In genomic region chr1:248811514-248812490, GRCh38 we compare ENCODE assay signal across 13 cellular contexts. TPM values are rescaled to one million over a fixed set of nuclear protein-coding genes. Genes with fewer than 3 reads are reported as not detected.
DNase-seq lines count a peak whose midpoint lies in the region; ATAC-seq and TF ChIP-seq lines count a peak whose summit lies in the region.
"Had no signal": no experiment of that assay in that cellular context is flagged by ENCODE, and none has a peak within 500 bp of the region (broad histone marks: within the 10 kb centered on the region; RNA-seq: fewer than 3 reads in every experiment).

No MANE protein-coding gene starts in this region.

- H3F3A ChIP-seq in OCI-LY1 (ENCODE audit: insufficient read depth, low read length) = no peaks in the 10 kb centered on the region

- intact Hi-C loops in spleen (cut with DNase I; ENCODE audit: low total_unique reads) = no loop called here
- intact Hi-C loops in CD4-positive, alpha-beta memory T cell (cut with micrococcal nuclease) = no loop called here

- no peaks in the 10 kb centered on the region for H3K27me3 ChIP-seq in OCI-LY1 (ENCODE audit: insufficient read depth, low read length)
- H3K27me3 ChIP-seq in hepatocyte = no peaks in the 10 kb centered on the region
- no peaks in the 10 kb centered on the region for H3K27me3 ChIP-seq in spleen (replicated peaks in 1 of 7)
- no peaks in the 10 kb centered on the region for H3K27me3 ChIP-seq in CD4-positive, alpha-beta memory T cell (ENCODE audit: insufficient read depth, low read length)

- peaks cover 52% of the 10 kb centered on the region for H3K36me3 Mint-ChIP-seq in activated T-cell treated with anti-CD3 and anti-CD28 coated beads, Interleukin-2, amount 50 U/mL, for 24 hours (ENCODE audit: low read depth)
- peaks cover 37 to 51% of the 10 kb centered on the region in 2 donors for H3K36me3 Mint-ChIP-seq in CD4-positive, alpha-beta memory T cell

- TF ChIP-seq CTCF in OCI-LY1 (IDR thresholded peaks at IDR 0.05; ENCODE audit: low read length) (peak; percentile 8; the same call in 1 of the 2 replicates), hepatocyte (IDR thresholded peaks at IDR 0.05; ENCODE audit: poor library complexity) (peak; percentile 3), spleen (IDR thresholded peaks at IDR 0.05 in 8 of 11, conservative IDR thresholded peaks at IDR 0.05 in 3 of 11) (no peak)

- no peak for ATAC-seq in HG03432 (IDR thresholded peaks at IDR 0.05; ENCODE audit: unreplicated experiment)

- no peak overlapping the region for H3K9ac ChIP-seq in OCI-LY1 (ENCODE audit: low read length)

- no peaks in the 10 kb centered on the region for H3K27me3 Mint-ChIP-seq in activated T-cell treated with anti-CD3 and anti-CD28 coated beads, Interleukin-2, amount 50 U/mL, for 24 hours
- no peaks in the 10 kb centered on the region for H3K27me3 Mint-ChIP-seq in CD4-positive, alpha-beta memory T cell

- DNase-seq in activated T-cell treated with anti-CD3 and anti-CD28 coated beads, Interleukin-2, amount 50 U/mL, for 24 hours = no peak
- no peak for DNase-seq in activated T-cell treated with anti-CD3 and anti-CD28 coated beads, Interleukin-2, amount 50 U/mL, for 1 hour
- DNase-seq in hepatocyte (ENCODE audit: low spot score) (no peak), spleen (peak; percentile 75), NCI-H1417 treated with DMSO at 0.1 percent for 48 hours (lab: John Stamatoyannopoulos, UW) (no peak)
- no peak for DNase-seq in CD4-positive, alpha-beta memory T cell
- DNase-seq: amniotic stem cell, DMS79 treated with DMSO at 0.1 percent for 48 hours had no signal

- POLR2A ChIA-PET in CD4-positive, alpha-beta memory T cell (lab: Charles Lee; ENCODE audit: partially characterized antibody) = interaction anchor here (0.6 kb wide), 1 partner anchor 62 kb away, joined by 3 read pairs; no protein-coding TSS in a partner anchor

- H2AFZ ChIP-seq in OCI-LY1 (ENCODE audit: low read length) = no peak overlapping the region
- no peak overlapping the region for H2AFZ ChIP-seq in hepatocyte

- H3K4me3 ChIP-seq in OCI-LY1 (ENCODE audit: low read depth, low read length, poor library complexity, severe bottlenecking) (no peak overlapping the region), hepatocyte (no peak overlapping the region), spleen (no peak overlapping the region)
- H3K4me3 ChIP-seq in CD4-positive, alpha-beta memory T cell (ENCODE audit: low read length in 2 of 2) = no peak overlapping the region

- H3K36me3 ChIP-seq in OCI-LY1 (ENCODE audit: insufficient read depth, low read length) (peaks cover 39% of the 10 kb centered on the region), hepatocyte (replicated peaks; ENCODE audit: insufficient read depth, low read depth) (no peaks in the 10 kb centered on the region), spleen (peaks cover 7 to 76% (median 57%) of the 10 kb centered on the region in 6 donors)
- H3K36me3 ChIP-seq in CD4-positive, alpha-beta memory T cell (ENCODE audit: insufficient read depth, low read length) = peaks cover 33% of the 10 kb centered on the region

- no peak overlapping the region for H3K4me3 Mint-ChIP-seq in activated T-cell treated with anti-CD3 and anti-CD28 coated beads, Interleukin-2, amount 50 U/mL, for 24 hours
- H3K4me3 Mint-ChIP-seq in CD4-positive, alpha-beta memory T cell = no peak overlapping the region
- H3K4me3 Mint-ChIP-seq: mesothelial cell of epicardium had no signal

- WGBS in hepatocyte (ENCODE audit: low lambda C conversion rate, missing lambda C conversion rate) = 96% methylated on average over 42 of the region's 57 CpGs
- 91 to 94% (median 92%) methylated on average over 52 to 57 of the region's 57 CpGs for WGBS in spleen, 5 donors

- H3K4me2 ChIP-seq in OCI-LY1 (ENCODE audit: low read length) = no peak overlapping the region
- H3K4me2 ChIP-seq in hepatocyte = no peak overlapping the region

- H3K9me3 ChIP-seq in OCI-LY1 (ENCODE audit: low read length) = no peaks in the 10 kb centered on the region
- H3K9me3 ChIP-seq in hepatocyte (ENCODE audit: low read depth) = no peaks in the 10 kb centered on the region
- H3K9me3 ChIP-seq in spleen = no peaks in the 10 kb centered on the region
- H3K9me3 ChIP-seq in CD4-positive, alpha-beta memory T cell (ENCODE audit: control insufficient read depth in 1 of 2, low read length in 2 of 2) = no peaks in the 10 kb centered on the region

- peak overlapping the region; percentile 5 for H3K27ac Mint-ChIP-seq in activated T-cell treated with anti-CD3 and anti-CD28 coated beads, Interleukin-2, amount 50 U/mL, for 24 hours
- H3K27ac Mint-ChIP-seq in CD4-positive, alpha-beta memory T cell = peak overlapping the region in 2 of 7 donors; percentile 31 to 79
- H3K27ac Mint-ChIP-seq: mesothelial cell of epicardium had no signal

- peaks cover 11% of the 10 kb centered on the region for H3K4me1 Mint-ChIP-seq in activated T-cell treated with anti-CD3 and anti-CD28 coated beads, Interleukin-2, amount 50 U/mL, for 24 hours (ENCODE audit: low read depth)
- H3K4me1 Mint-ChIP-seq in CD4-positive, alpha-beta memory T cell = peaks cover 9 to 22% (median 14%) of the 10 kb centered on the region in 4 donors
- H3K4me1 Mint-ChIP-seq: mesothelial cell of epicardium had no signal

- no peaks in the 10 kb centered on the region for H3K4me1 ChIP-seq in OCI-LY1 (ENCODE audit: insufficient read depth, low read length, severe bottlenecking)
- no peaks in the 10 kb centered on the region for H3K4me1 ChIP-seq in hepatocyte (ENCODE audit: insufficient read depth)
- H3K4me1 ChIP-seq in spleen = peaks cover 9 to 69% (median 34%) of the 10 kb centered on the region in 6 donors
- peaks cover 14% of the 10 kb centered on the region for H3K4me1 ChIP-seq in CD4-positive, alpha-beta memory T cell (ENCODE audit: insufficient read depth, low read length)

- H3K79me2 ChIP-seq in OCI-LY1 (ENCODE audit: insufficient read depth, low read length) = no peaks in the 10 kb centered on the region
- H3K79me2 ChIP-seq in hepatocyte = no peaks in the 10 kb centered on the region

- TF ChIP-seq POLR2A in spleen (IDR thresholded peaks at IDR 0.05) = no peak

- no peaks in the 10 kb centered on the region for H3K9me3 Mint-ChIP-seq in activated T-cell treated with anti-CD3 and anti-CD28 coated beads, Interleukin-2, amount 50 U/mL, for 24 hours
- peaks cover 0 to 1% (median 0%) of the 10 kb centered on the region in 8 donors for H3K9me3 Mint-ChIP-seq in CD4-positive, alpha-beta memory T cell
- H3K9me3 Mint-ChIP-seq: mesothelial cell of epicardium had no signal

- H3K27ac ChIP-seq in OCI-LY1 (ENCODE audit: low read depth, low read length, poor library complexity, severe bottlenecking) = no peak overlapping the region
- no peak overlapping the region for H3K27ac ChIP-seq in hepatocyte
- H3K27ac ChIP-seq in spleen = peak overlapping the region in 2 of 8 donors; percentile 58 to 59
- no peak overlapping the region for H3K27ac ChIP-seq in CD4-positive, alpha-beta memory T cell (ENCODE audit: low read depth, low read length)
- H3K27ac ChIP-seq: HL-60 had no signal

- CTCF ChIA-PET in CD4-positive, alpha-beta memory T cell (lab: Charles Lee; ENCODE audit: partially characterized antibody) = no interaction called here

- no peaks in the 10 kb centered on the region for H4K20me1 ChIP-seq in OCI-LY1 (ENCODE audit: insufficient read depth, low read length)
- H4K20me1 ChIP-seq in hepatocyte (ENCODE audit: insufficient read depth, poor library complexity, severe bottlenecking) = no peaks in the 10 kb centered on the region

- no peaks in the 10 kb centered on the region for H3K9me2 ChIP-seq in OCI-LY1 (ENCODE audit: low read depth, low read length)
- no peaks in the 10 kb centered on the region for H3K9me2 ChIP-seq in hepatocyte (replicated peaks; ENCODE audit: insufficient read depth)

RNA-seq across cellular contexts. Expression of gene SH3BP5L, which starts 13.9 kb away (rescaled TPM):
- total RNA-seq in hepatocyte (13.2 and 17.2 TPM in 2 replicates), spleen (10 to 100 TPM; 29.1 to 43.3 (median 30.7) TPM)
- polyA plus RNA-seq in hepatocyte (5.3 and 6.5 TPM in 2 replicates), spleen (10 to 100 TPM; 10.1 to 23.1 (median 11.3) TPM)
- 10 to 100 TPM; 40.9 to 43.4 TPM for total RNA-seq in CD4-positive, alpha-beta memory T cell
- polyA plus RNA-seq in CD4-positive, alpha-beta memory T cell = 1 to 10 TPM in 1 of 2 donors, under 1 TPM in 1; 0.77 to 4.4 TPM

RNA-seq across cellular contexts. Expression of gene ZNF672, which starts 26.2 kb away (rescaled TPM):
- total RNA-seq in hepatocyte (19.0 and 23.6 TPM in 2 replicates), spleen (10 to 100 TPM; 32.6 to 43.1 (median 41.3) TPM)
- polyA plus RNA-seq in hepatocyte (30.7 and 34.7 TPM in 2 replicates), spleen (10 to 100 TPM; 13.2 to 19.8 (median 16.6) TPM)
- total RNA-seq in CD4-positive, alpha-beta memory T cell = 10 to 100 TPM; 39.7 to 42.8 TPM
- 10 to 100 TPM; 12.4 to 29.2 TPM for polyA plus RNA-seq in CD4-positive, alpha-beta memory T cell

RNA-seq across cellular contexts. Expression of gene ZNF692, which starts 47.1 kb away (rescaled TPM):
- 24.2 and 42.1 TPM in 2 replicates for total RNA-seq in hepatocyte
- polyA plus RNA-seq in hepatocyte = 60.8 and 79.9 TPM in 2 replicates
- total RNA-seq in spleen = 10 to 100 TPM; 33.5 to 81.1 (median 45.9) TPM
- polyA plus RNA-seq in spleen = 100 to 1,000 TPM in 2 of 3 donors, 10 to 100 TPM in 1; 57.1 to 138 (median 125) TPM
- total RNA-seq in CD4-positive, alpha-beta memory T cell = 10 to 100 TPM; 70.8 to 74.8 TPM
- 10 to 100 TPM; 10.9 to 13.0 TPM for polyA plus RNA-seq in CD4-positive, alpha-beta memory T cell

RNA-seq across cellular contexts. Expression of gene LYPD8, which starts 56.2 kb away (rescaled TPM):
- total RNA-seq in hepatocyte = not detected in 2 replicates
- polyA plus RNA-seq in hepatocyte = not detected in 2 replicates
- under 1 TPM in 2 of 7 donors, not detected in 5; 0.37 to 0.54 TPM for total RNA-seq in spleen
- under 1 TPM; 0.09 to 0.17 (median 0.16) TPM for polyA plus RNA-seq in spleen
- total RNA-seq in CD4-positive, alpha-beta memory T cell = not detected
- not detected for polyA plus RNA-seq in CD4-positive, alpha-beta memory T cell
- total RNA-seq: mesothelial cell of epicardium; T-helper 1 cell treated with Interleukin-12 subunit alpha and Interleukin-12 subunit beta and Interleukin-4 antibody, amounts not matched to agents 30 ng/mL and 1 ng/mL, for 36 hours had no signal

Comparison
In these comparisons a context has a peak if more than half of its experiments do, and no peak if none do; other contexts are left out.
1. CTCF ChIP-seq: peak in OCI-LY1 (single experiment) and hepatocyte (single experiment); none in spleen (0 of 11).